Comparison of ENCODE assay signal across 38 cellular contexts in genomic region chr12:118781692-118782091, GRCh38.
"Had no signal": no experiment of that assay in that cellular context is flagged by ENCODE, and none has a peak within 500 bp of the region (broad histone marks: within the 10 kb centered on the region; RNA-seq: fewer than 3 reads in every experiment).

No MANE protein-coding gene starts in this region.

- H3K4me1 ChIP-seq: adrenal gland, body of pancreas, breast epithelium had no signal

- H3K4me3 ChIP-seq: adrenal gland, body of pancreas, breast epithelium had no signal

- H3K27me3 Mint-ChIP-seq: activated CD4-positive, alpha-beta memory T cell treated with anti-CD3 and anti-CD28 coated beads for 36 hours; activated CD4-positive, alpha-beta T cell treated with anti-CD3 and anti-CD28 coated beads for 36 hours; activated CD8-positive, alpha-beta T cell treated with anti-CD3 and anti-CD28 coated beads for 36 hours had no signal

- H3K27me3 ChIP-seq: adrenal gland, body of pancreas, brain microvascular endothelial cell had no signal

- H3K4me1 Mint-ChIP-seq: activated CD4-positive, alpha-beta T cell treated with anti-CD3 and anti-CD28 coated beads for 36 hours; activated naive CD8-positive, alpha-beta T cell treated with anti-CD3 and anti-CD28 coated beads for 36 hours; activated T-helper 17 cell treated with anti-CD3 and anti-CD28 coated beads, Interleukin-2, amount 50 U/mL, for 72 hours had no signal

- H3K9me3 Mint-ChIP-seq: activated CD8-positive, alpha-beta T cell treated with anti-CD3 and anti-CD28 coated beads for 36 hours; activated naive CD8-positive, alpha-beta T cell treated with anti-CD3 and anti-CD28 coated beads for 36 hours; activated T-helper 1 cell treated with anti-CD3 and anti-CD28 coated beads, Interleukin-12 subunit alpha, Interleukin-12 subunit beta, Interleukin-2, Interleukin-4 antibody, amounts not matched to agents 30 ng/mL and 10 ng/mL and 1 ng/mL, durations not matched to agents 14 hours and 24 hours and 36 hours; T-helper 1 cell treated with Interleukin-12 subunit alpha and Interleukin-12 subunit beta and Interleukin-4 antibody, amounts not matched to agents 30 μg/mL and 1 μg/mL, for 36 hours; T-helper 2 cell treated with Interferon-gamma antibody and Interleukin-4, amounts not matched to agents 5 μg/mL and 100 μg/mL, for 36 hours had no signal

- H3K27ac Mint-ChIP-seq: activated CD4-positive, alpha-beta memory T cell treated with anti-CD3 and anti-CD28 coated beads for 36 hours; activated CD4-positive, alpha-beta T cell treated with anti-CD3 and anti-CD28 coated beads for 36 hours; activated CD8-positive, alpha-beta T cell treated with anti-CD3 and anti-CD28 coated beads for 36 hours; activated naive CD4-positive, alpha-beta T cell treated with anti-CD3 and anti-CD28 coated beads for 36 hours; activated naive CD4-positive, alpha-beta T cell treated with anti-CD3 and anti-CD28 coated beads, Interleukin-2, amount 50 U/mL, for 72 hours; activated naive CD8-positive, alpha-beta T cell treated with anti-CD3 and anti-CD28 coated beads for 36 hours; activated T-cell treated with anti-CD3 and anti-CD28 coated beads, Interleukin-2, amount 50 U/mL, for 72 hours; activated T-helper 1 cell treated with anti-CD3 and anti-CD28 coated beads, Interleukin-12 subunit alpha, Interleukin-12 subunit beta, Interleukin-2, Interleukin-4 antibody, amounts not matched to agents 30 ng/mL and 10 ng/mL and 1 ng/mL, durations not matched to agents 14 hours and 24 hours and 36 hours; activated T-helper 17 cell treated with anti-CD3 and anti-CD28 coated beads, Interleukin-2, amount 50 U/mL, for 72 hours; T-helper 1 cell treated with Interleukin-12 subunit alpha and Interleukin-12 subunit beta and Interleukin-4 antibody, amounts not matched to agents 30 μg/mL and 1 μg/mL, for 36 hours; T-helper 2 cell treated with Interferon-gamma antibody and Interleukin-4, amounts not matched to agents 5 μg/mL and 100 μg/mL, for 36 hours had no signal

- H3K36me3 Mint-ChIP-seq: activated CD4-positive, alpha-beta memory T cell treated with anti-CD3 and anti-CD28 coated beads for 36 hours; activated naive CD4-positive, alpha-beta T cell treated with anti-CD3 and anti-CD28 coated beads, Interleukin-2, amount 50 U/mL, for 72 hours; activated naive CD8-positive, alpha-beta T cell treated with anti-CD3 and anti-CD28 coated beads for 36 hours had no signal

- H3K27ac ChIP-seq: adrenal gland, body of pancreas, brain microvascular endothelial cell, breast epithelium, VCaP had no signal

- H3K4me3 Mint-ChIP-seq: activated CD4-positive, alpha-beta memory T cell treated with anti-CD3 and anti-CD28 coated beads for 36 hours; activated CD4-positive, alpha-beta T cell treated with anti-CD3 and anti-CD28 coated beads for 36 hours; activated CD8-positive, alpha-beta T cell treated with anti-CD3 and anti-CD28 coated beads for 36 hours; activated naive CD4-positive, alpha-beta T cell treated with anti-CD3 and anti-CD28 coated beads for 36 hours; activated naive CD8-positive, alpha-beta T cell treated with anti-CD3 and anti-CD28 coated beads for 36 hours; activated T-cell treated with anti-CD3 and anti-CD28 coated beads, Interleukin-2, amount 50 U/mL, for 4 hours; activated T-cell treated with anti-CD3 and anti-CD28 coated beads, Interleukin-2, amount 50 U/mL, for 72 hours; activated T-helper 1 cell treated with anti-CD3 and anti-CD28 coated beads, Interleukin-12 subunit alpha, Interleukin-12 subunit beta, Interleukin-2, Interleukin-4 antibody, amounts not matched to agents 30 ng/mL and 10 ng/mL and 1 ng/mL, durations not matched to agents 14 hours and 24 hours and 36 hours; activated T-helper 17 cell treated with anti-CD3 and anti-CD28 coated beads, Interleukin-2, amount 50 U/mL, for 72 hours; T-helper 1 cell treated with Interleukin-12 subunit alpha and Interleukin-12 subunit beta and Interleukin-4 antibody, amounts not matched to agents 30 μg/mL and 1 μg/mL, for 36 hours; T-helper 2 cell treated with Interferon-gamma antibody and Interleukin-4, amounts not matched to agents 5 μg/mL and 100 μg/mL, for 36 hours had no signal

- FAIRE-seq: astrocyte, TTC549 had no signal

- H3K36me3 ChIP-seq: adrenal gland, brain microvascular endothelial cell, breast epithelium had no signal

- DNase-seq: activated CD4-positive, alpha-beta memory T cell treated with anti-CD3 and anti-CD28 coated beads for 36 hours; activated CD4-positive, alpha-beta T cell treated with anti-CD3 and anti-CD28 coated beads for 1 hour; activated CD4-positive, alpha-beta T cell treated with anti-CD3 and anti-CD28 coated beads for 36 hours; activated CD4-positive, alpha-beta T cell treated with anti-CD3 and anti-CD28 coated beads for 48 hours; activated CD4-positive, alpha-beta T cell treated with anti-CD3 and anti-CD28 coated beads, Interleukin-2, amount 50 U/mL, for 1 hour; activated CD4-positive, alpha-beta T cell treated with anti-CD3 and anti-CD28 coated beads, Interleukin-2, amount 50 U/mL, for 4 hours; activated CD4-positive, CD25-positive, alpha-beta regulatory T cell; activated CD8-positive, alpha-beta memory T cell treated with anti-CD3 and anti-CD28 coated beads, Interleukin-2, amount 50 U/mL, for 4 hours; activated CD8-positive, alpha-beta T cell treated with anti-CD3 and anti-CD28 coated beads for 36 hours; activated effector memory CD4-positive, alpha-beta T cell treated with anti-CD3 and anti-CD28 coated beads, Interleukin-2, amount 50 U/mL, for 16 hours; activated gamma-delta T cell treated with Interleukin-2 at 50 U/mL for 16 hours; activated naive CD4-positive, alpha-beta T cell; activated naive CD4-positive, alpha-beta T cell treated with anti-CD3 and anti-CD28 coated beads for 36 hours; activated naive CD4-positive, alpha-beta T cell treated with anti-CD3 and anti-CD28 coated beads, Interleukin-2, amount 50 U/mL, for 16 hours; activated naive CD8-positive, alpha-beta T cell treated with anti-CD3 and anti-CD28 coated beads for 36 hours; activated T-cell treated with anti-CD3 and anti-CD28 coated beads for 4 hours; activated T-cell treated with anti-CD3 and anti-CD28 coated beads, Interleukin-2, amount 50 U/mL, for 1 hour; activated T-cell treated with anti-CD3 and anti-CD28 coated beads, Interleukin-2, amount 50 U/mL, for 4 hours; activated T-cell treated with anti-CD3 and anti-CD28 coated beads, Interleukin-2, amount 50 U/mL, for 72 hours; adrenal gland; amniotic stem cell; aorta; body of pancreas; brain microvascular endothelial cell; central memory CD4-positive, alpha-beta T cell; T-helper 1 cell; T-helper 2 cell; T-helper 9 cell had no signal

- ATAC-seq: activated CD4-positive, alpha-beta T cell treated with anti-CD3 and anti-CD28 coated beads for 36 hours; activated CD4-positive, CD25-positive, alpha-beta regulatory T cell treated with anti-CD3 and anti-CD28 coated beads, Interleukin-2, amount 50 U/mL, for 24 hours; activated CD8-positive, alpha-beta T cell treated with anti-CD3 and anti-CD28 coated beads for 36 hours; activated naive CD4-positive, alpha-beta T cell treated with anti-CD3 and anti-CD28 coated beads, Interleukin-2, amount 50 U/mL, for 72 hours; activated T-cell treated with anti-CD3 and anti-CD28 coated beads, Interleukin-2, amount 50 U/mL, for 4 hours; activated T-cell treated with anti-CD3 and anti-CD28 coated beads, Interleukin-2, amount 50 U/mL, for 72 hours; activated T-helper 17 cell treated with anti-CD3 and anti-CD28 coated beads, Interleukin-2, amount 50 U/mL, for 72 hours; body of pancreas had no signal

- H3K9me3 ChIP-seq: adrenal gland, body of pancreas, breast epithelium had no signal
